15 cellular contexts compared by ENCODE assay signal in the genomic region with DNA sequence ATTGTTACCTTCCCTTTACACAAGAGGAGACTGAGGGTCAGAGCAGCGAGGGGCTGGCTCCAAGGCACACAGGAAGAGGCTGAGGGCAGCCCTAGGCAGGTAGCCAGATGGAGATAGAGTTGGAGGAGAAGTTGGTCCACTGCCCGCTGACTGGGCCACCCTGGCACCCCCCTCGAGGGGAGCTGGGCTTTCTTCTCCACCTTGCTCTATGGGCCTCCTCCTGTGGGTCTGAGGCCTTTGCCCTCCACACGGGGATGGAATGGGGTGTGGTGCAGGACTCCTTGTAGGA.
DNase-seq lines count a peak whose midpoint lies in the region; ATAC-seq and TF ChIP-seq lines count a peak whose summit lies in the region.
"Had no signal": no experiment of that assay in that cellular context is flagged by ENCODE, and none has a peak within 500 bp of the region (broad histone marks: within the 10 kb centered on the region; RNA-seq: fewer than 3 reads in every experiment).

No MANE protein-coding gene starts in this region.

- peaks cover 14% of the 10 kb centered on the region for H3K27me3 ChIP-seq in GM23338 (ENCODE audit: insufficient read depth)
- no peaks in the 10 kb centered on the region for H3K27me3 ChIP-seq in SJSA1 (replicated peaks)
- H3K27me3 ChIP-seq in iPS-18a (ENCODE audit: control insufficient read depth, insufficient read depth, low read length): peaks cover 12% of the 10 kb centered on the region

- no peak overlapping the region for H3K9ac ChIP-seq in iPS-18a (ENCODE audit: low read length)

- intact Hi-C loops in sciatic nerve (cut with DNase I): no loop called here

- peak overlapping the region; percentile 95 for H2AFZ ChIP-seq in GM23338

- H3K4me2 ChIP-seq in GM23338: peak overlapping the region; percentile 79

- H3K36me3 Mint-ChIP-seq in GM23338 (ENCODE audit: low read depth): no peaks in the 10 kb centered on the region; the same call in 2 of the 3 replicates

- no peak for TF ChIP-seq CTCF in GM23338 (conservative IDR thresholded peaks at IDR 0.05; ENCODE audit: low read depth in 2 of 2)

- ATAC-seq in GM23338 (no peak), sciatic nerve (peak; percentile 6), GM21423 (IDR thresholded peaks at IDR 0.05; ENCODE audit: unreplicated experiment) (no peak), GM18517 (IDR thresholded peaks at IDR 0.05; ENCODE audit: unreplicated experiment) (no peak)

- DNase-seq in GM23338 (ENCODE audit: low spot score): no peak
- DNase-seq in SJSA1 (ENCODE audit: low read depth in 1 of 2, low spot score in 2 of 2): no peak
- DNase-seq in sciatic nerve (ENCODE audit: low spot score): no peak
- DNase-seq in GM19238 (ENCODE audit: insufficient read length, low spot score): no peak
- no peak for DNase-seq in putamen (ENCODE audit: low spot score)
- DNase-seq: activated CD8-positive, alpha-beta memory T cell treated with anti-CD3 and anti-CD28 coated beads, Interleukin-2, amount 50 U/mL, for 4 hours; activated naive CD4-positive, alpha-beta T cell treated with anti-CD3 and anti-CD28 coated beads, Interleukin-2, amount 50 U/mL, for 16 hours; central memory CD4-positive, alpha-beta T cell; MM.1S; SW 1271 had no signal

- peaks cover 7% of the 10 kb centered on the region; the same call in 2 of the 3 replicates for H3K9me3 Mint-ChIP-seq in GM23338

- H3K36me3 ChIP-seq in GM23338 (ENCODE audit: insufficient read depth) (no peaks in the 10 kb centered on the region), SJSA1 (no peaks in the 10 kb centered on the region), iPS-18a (ENCODE audit: control insufficient read depth, low read depth, low read length) (no peaks in the 10 kb centered on the region)
- H3K36me3 ChIP-seq: lower lobe of right lung had no signal

- peak overlapping the region; percentile 77 for H3K4me3 Mint-ChIP-seq in GM23338

- peaks cover 19% of the 10 kb centered on the region for H3K27me3 Mint-ChIP-seq in GM23338 (ENCODE audit: insufficient read depth, low read depth, poor library complexity)

- peaks cover 3% of the 10 kb centered on the region for H3F3A ChIP-seq in GM23338 (replicated peaks; ENCODE audit: low read depth)

- H3K27ac ChIP-seq in GM23338 (ENCODE audit: low read depth) (no peak overlapping the region), SJSA1 (peak overlapping the region; percentile 77), iPS-18a (ENCODE audit: low read length) (no peak overlapping the region)
- H3K27ac ChIP-seq: C4-2B, lower lobe of right lung had no signal

- no peak overlapping the region for H3K27ac Mint-ChIP-seq in GM23338

- no peaks in the 10 kb centered on the region for H3K9me2 ChIP-seq in GM23338 (ENCODE audit: insufficient read depth)

- H3K4me1 Mint-ChIP-seq in GM23338: peaks cover 25% of the 10 kb centered on the region

- H4K20me1 ChIP-seq in GM23338 (replicated peaks; ENCODE audit: insufficient read depth): no peaks in the 10 kb centered on the region

- H3K79me2 ChIP-seq in GM23338 (replicated peaks; ENCODE audit: insufficient read depth): no peaks in the 10 kb centered on the region

- H3K9me3 ChIP-seq in SJSA1 (replicated peaks) (peaks cover 3% of the 10 kb centered on the region), iPS-18a (ENCODE audit: control insufficient read depth, low read depth, low read length) (peaks cover 4% of the 10 kb centered on the region)

- H3K4me3 ChIP-seq in GM23338 (peak overlapping the region; percentile 54), SJSA1 (peak overlapping the region; percentile 26), iPS-18a (ENCODE audit: low read length) (peak overlapping the region; percentile 46)

- H3K4me1 ChIP-seq in GM23338 (ENCODE audit: insufficient read depth) (peaks cover 16% of the 10 kb centered on the region), SJSA1 (replicated peaks) (peaks cover 45% of the 10 kb centered on the region), iPS-18a (ENCODE audit: control insufficient read depth, low read depth, low read length) (peaks cover 6% of the 10 kb centered on the region)

TF ChIP-seq in GM23338, 12 proteins besides CTCF, POLR2A, EP300 and RAD21 (continues in another document):
- no peak for TF ChIP-seq POLR2AphosphoS5 (IDR thresholded peaks at IDR 0.05; ENCODE audit: low read depth)
- TF ChIP-seq ZNF331 (CRISPR knock-in tag; IDR thresholded peaks at IDR 0.05; ENCODE audit: low read depth): no peak
- TF ChIP-seq JUNB (IDR thresholded peaks at IDR 0.05; ENCODE audit: unreplicated experiment): no peak
- no peak for TF ChIP-seq EZH2phosphoT487 (IDR thresholded peaks at IDR 0.05; ENCODE audit: unreplicated experiment)
- no peak for TF ChIP-seq ETS1 (IDR thresholded peaks at IDR 0.05)
- no peak for TF ChIP-seq NANOG (IDR thresholded peaks at IDR 0.05; ENCODE audit: borderline replicate concordance)
- no peak for TF ChIP-seq ZNF114 (CRISPR knock-in tag; IDR thresholded peaks at IDR 0.05)
- TF ChIP-seq STAT1 (IDR thresholded peaks at IDR 0.05; ENCODE audit: unreplicated experiment): no peak
- TF ChIP-seq EZH2 (IDR thresholded peaks at IDR 0.05; ENCODE audit: low read depth, unreplicated experiment): no peak
- no peak for TF ChIP-seq ZNF462 (CRISPR knock-in tag; IDR thresholded peaks at IDR 0.05)
